ENCODE assay signal across 8 cellular contexts in genomic region chr14:34628681-34629135, GRCh38. TPM values are rescaled to one million over a fixed set of nuclear protein-coding genes. Genes with fewer than 3 reads are reported as not detected.
A peak's percentile ranks its signal among the peaks of the same experiment; 100 is the strongest.
DNase-seq lines count a peak whose midpoint lies in the region; ATAC-seq lines count a peak whose summit lies in the region.

No MANE protein-coding gene starts in this region.

- peaks cover 7% of the 10 kb centered on the region for H3K27me3 Mint-ChIP-seq in T-helper 2 cell treated with Interferon-gamma antibody and Interleukin-4, amounts not matched to agents 5 μg/mL and 100 μg/mL, for 36 hours (ENCODE audit: low read depth)
- peaks cover 0 to 1% (median 0%) of the 10 kb centered on the region in 5 donors for H3K27me3 Mint-ChIP-seq in naive thymus-derived CD8-positive, alpha-beta T cell

- H3K9me3 ChIP-seq in ectodermal cell (ENCODE audit: control insufficient read depth, low read length), result no peaks in the 10 kb centered on the region

- DNase-seq in NCI-H1417 (lab: John Stamatoyannopoulos, UW) (peak; percentile 8 to 49 (median 27)), NCI-H1417 treated with DMSO at 0.1 percent for 48 hours (lab: John Stamatoyannopoulos, UW) (no peak), epidermal melanocyte (ENCODE audit: insufficient read length, low spot score) (no peak)
- peak; percentile 14 for DNase-seq in T-helper 2 cell treated with Interferon-gamma antibody and Interleukin-4, amounts not matched to agents 5 μg/mL and 100 μg/mL, for 36 hours (ENCODE audit: low spot score)
- peak in 8 of 10 donors; percentile 3 to 67 (median 36) for DNase-seq in naive thymus-derived CD8-positive, alpha-beta T cell

- H3K4me1 ChIP-seq in ectodermal cell (ENCODE audit: control insufficient read depth, insufficient read depth, low read length), result no peaks in the 10 kb centered on the region

- POLR2A ChIA-PET in naive thymus-derived CD8-positive, alpha-beta T cell (lab: Charles Lee), result interaction anchor here (1.1 kb wide), 1 partner anchor 37 kb away, joined by 3 read pairs; no protein-coding TSS in a partner anchor

- 56% methylated on average over 4 to 5 of the region's 5 CpGs for WGBS in ectodermal cell, 2 experiments

- peaks cover 20% of the 10 kb centered on the region for H3K36me3 Mint-ChIP-seq in T-helper 2 cell treated with Interferon-gamma antibody and Interleukin-4, amounts not matched to agents 5 μg/mL and 100 μg/mL, for 36 hours (ENCODE audit: low read depth)
- H3K36me3 Mint-ChIP-seq in naive thymus-derived CD8-positive, alpha-beta T cell, result peaks cover 0 to 25% (median 0%) of the 10 kb centered on the region in 3 donors

- peak overlapping the region; percentile 95 for H3K4me3 Mint-ChIP-seq in T-helper 2 cell treated with Interferon-gamma antibody and Interleukin-4, amounts not matched to agents 5 μg/mL and 100 μg/mL, for 36 hours
- peak overlapping the region; percentile 89 to 100 (median 96) for H3K4me3 Mint-ChIP-seq in naive thymus-derived CD8-positive, alpha-beta T cell

- no peak overlapping the region for H3K27ac ChIP-seq in ectodermal cell (ENCODE audit: insufficient read depth, low read depth, low read length, poor library complexity, severe bottlenecking)

- peak overlapping the region; percentile 97 for H3K27ac Mint-ChIP-seq in T-helper 2 cell treated with Interferon-gamma antibody and Interleukin-4, amounts not matched to agents 5 μg/mL and 100 μg/mL, for 36 hours
- H3K27ac Mint-ChIP-seq in naive thymus-derived CD8-positive, alpha-beta T cell, result peak overlapping the region; percentile 90 to 97 (median 95)

- peak overlapping the region; percentile 82 for H3K4me3 ChIP-seq in ectodermal cell (ENCODE audit: insufficient read depth, low read depth, low read length)

- no peaks in the 10 kb centered on the region for H3K36me3 ChIP-seq in ectodermal cell (ENCODE audit: control insufficient read depth, insufficient read depth, low read length)

- H3K27me3 ChIP-seq in ectodermal cell (ENCODE audit: control insufficient read depth, insufficient read depth, low read length, poor library complexity, severe bottlenecking), result no peaks in the 10 kb centered on the region

- H3K9me3 Mint-ChIP-seq in T-helper 2 cell treated with Interferon-gamma antibody and Interleukin-4, amounts not matched to agents 5 μg/mL and 100 μg/mL, for 36 hours, result no peaks in the 10 kb centered on the region
- H3K9me3 Mint-ChIP-seq in naive thymus-derived CD8-positive, alpha-beta T cell, result no peaks in the 10 kb centered on the region

- H3K4me1 Mint-ChIP-seq in T-helper 2 cell treated with Interferon-gamma antibody and Interleukin-4, amounts not matched to agents 5 μg/mL and 100 μg/mL, for 36 hours (ENCODE audit: low read depth), result peaks cover 15% of the 10 kb centered on the region
- peaks cover 8 to 51% (median 32%) of the 10 kb centered on the region in 4 donors for H3K4me1 Mint-ChIP-seq in naive thymus-derived CD8-positive, alpha-beta T cell

- peak; percentile 36 to 39 for ATAC-seq in naive thymus-derived CD8-positive, alpha-beta T cell
- ATAC-seq in HG03457 (IDR thresholded peaks at IDR 0.05; ENCODE audit: unreplicated experiment) (no peak), HG02763 (IDR thresholded peaks at IDR 0.05; ENCODE audit: unreplicated experiment) (no peak)

RNA-seq across cellular contexts. Expression of gene SNX6, which starts 1.2 kb away (rescaled TPM):
- 98.3 TPM for polyA plus RNA-seq in ectodermal cell (2013, experiment 1 of 4)
- 103 TPM for polyA plus RNA-seq in ectodermal cell (2013, experiment 2 of 4)
- polyA plus RNA-seq in ectodermal cell (2013, experiment 3 of 4), result 98.7 TPM
- polyA plus RNA-seq in ectodermal cell (2013, experiment 4 of 4), result 99.6 TPM
- total RNA-seq in naive thymus-derived CD8-positive, alpha-beta T cell, result 10 to 100 TPM; 71.4 to 81.1 TPM
- 100 to 1,000 TPM; 113 to 131 (median 126) TPM for polyA plus RNA-seq in naive thymus-derived CD8-positive, alpha-beta T cell

Comparison
In these comparisons a context has a peak if more than half of its experiments do, and no peak if none do; other contexts are left out.
1. DNase-seq: peak in NCI-H1417 (3 of 3), T-helper 2 cell treated with Interferon-gamma antibody and Interleukin-4, amounts not matched to agents 5 μg/mL and 100 μg/mL, for 36 hours (single experiment) and naive thymus-derived CD8-positive, alpha-beta T cell (8 of 10); none in NCI-H1417 treated with DMSO at 0.1 percent for 48 hours (single experiment) and epidermal melanocyte (single experiment).
2. ATAC-seq: peak in naive thymus-derived CD8-positive, alpha-beta T cell (2 of 2); none in HG03457 (single experiment) and HG02763 (single experiment).